ENCODE assay signal across 8 cellular contexts in genomic region chr9:113622600-113623400, GRCh38.
DNase-seq lines count a peak whose midpoint lies in the region; ATAC-seq and TF ChIP-seq lines count a peak whose summit lies in the region.

No MANE protein-coding gene starts in this region.

- H3K27ac ChIP-seq in gastroesophageal sphincter, result no peak overlapping the region

- TF ChIP-seq EP300 in gastroesophageal sphincter (IDR thresholded peaks at IDR 0.05), result no peak

- in situ Hi-C loops in Caki2 (cut with HindIII; ENCODE audit: low pct_unique_long_range_greater_than_20kb, low sequenced_read_pairs), result no loop called here

- DNase-seq in Caki2 (ENCODE audit: low read depth) (peak; percentile 96), WTC11 (ENCODE audit: low spot score) (peak; percentile 70), glomerular visceral epithelial cell (ENCODE audit: extremely low spot score) (peak; percentile 97), NCI-H446 treated with DMSO at 0.1 percent for 48 hours (lab: John Stamatoyannopoulos, UW) (no peak)
- DNase-seq in stimulated activated CD4-positive, alpha-beta T cell treated with anti-CD3 and anti-CD28 coated beads, Interleukin-4, amount 100 ng/mL, for 48 hours (ENCODE audit: low read depth in 2 of 2), result peak; percentile 66 to 74

- CTCF ChIA-PET in WTC11 (lab: Charles Lee), result interaction anchor here (1.0 to 3.5 kb wide), 7 partner anchors 14 to 213 kb away, joined by 3 to 29 read pairs (median 14); partner anchors contain the start of genes C9orf43 and POLE3

- H3K4me3 ChIP-seq in gastroesophageal sphincter, result no peak overlapping the region

- no peak for TF ChIP-seq POLR2A in gastroesophageal sphincter (IDR thresholded peaks at IDR 0.05)

- H3K36me3 ChIP-seq in gastroesophageal sphincter, result no peaks in the 10 kb centered on the region

- H3K4me1 ChIP-seq in gastroesophageal sphincter, result peaks cover 4 to 47% (median 18%) of the 10 kb centered on the region in 3 donors

- POLR2A ChIA-PET in WTC11 (lab: Charles Lee), result interaction anchor here (0.6 to 1.5 kb wide), 7 partner anchors 11 to 32 kb away, joined by 3 to 7 read pairs (median 3); no protein-coding TSS in a partner anchor

- TF ChIP-seq CTCF in WTC11 (IDR thresholded peaks at IDR 0.05), result no peak
- no peak for TF ChIP-seq CTCF in gastroesophageal sphincter (IDR thresholded peaks at IDR 0.05)

- 49 to 83% methylated on average over 2 of the region's 8 CpGs for WGBS in gastroesophageal sphincter (ENCODE audit: low coverage in 1 of 2), 2 donors

- peak overlapping the region; percentile 93 for H3K27ac Mint-ChIP-seq in WTC11

- no peaks in the 10 kb centered on the region for H3K9me3 ChIP-seq in gastroesophageal sphincter

- peaks cover 54% of the 10 kb centered on the region for H3K4me1 Mint-ChIP-seq in WTC11

- H3K36me3 Mint-ChIP-seq in WTC11, result no peaks in the 10 kb centered on the region

- H3K9me3 Mint-ChIP-seq in WTC11, result no peaks in the 10 kb centered on the region

- H3K4me3 Mint-ChIP-seq in WTC11, result peak overlapping the region; percentile 20

- peaks cover 26% of the 10 kb centered on the region for H3K27me3 Mint-ChIP-seq in WTC11 (ENCODE audit: low read depth)

- H3K27me3 ChIP-seq in gastroesophageal sphincter, result no peaks in the 10 kb centered on the region

- ATAC-seq in GM19043 (IDR thresholded peaks at IDR 0.05; ENCODE audit: low read depth, unreplicated experiment) (peak; percentile 80), HG03139 (IDR thresholded peaks at IDR 0.05; ENCODE audit: unreplicated experiment) (peak; percentile 78), WTC11 (peak; percentile 89), gastroesophageal sphincter (no peak)

TF ChIP-seq in WTC11, 78 proteins besides CTCF, POLR2A, EP300 and RAD21 (continues in another document):
- TF ChIP-seq, protein P1, sequence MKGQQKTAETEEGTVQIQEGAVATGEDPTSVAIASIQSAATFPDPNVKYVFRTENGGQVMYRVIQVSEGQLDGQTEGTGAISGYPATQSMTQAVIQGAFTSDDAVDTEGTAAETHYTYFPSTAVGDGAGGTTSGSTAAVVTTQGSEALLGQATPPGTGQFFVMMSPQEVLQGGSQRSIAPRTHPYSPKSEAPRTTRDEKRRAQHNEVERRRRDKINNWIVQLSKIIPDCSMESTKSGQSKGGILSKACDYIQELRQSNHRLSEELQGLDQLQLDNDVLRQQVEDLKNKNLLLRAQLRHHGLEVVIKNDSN (CRISPR knock-in tag; IDR thresholded peaks at IDR 0.05), result peak; percentile 48; the same call in 1 of the 2 replicates
- TF ChIP-seq, protein P2, sequence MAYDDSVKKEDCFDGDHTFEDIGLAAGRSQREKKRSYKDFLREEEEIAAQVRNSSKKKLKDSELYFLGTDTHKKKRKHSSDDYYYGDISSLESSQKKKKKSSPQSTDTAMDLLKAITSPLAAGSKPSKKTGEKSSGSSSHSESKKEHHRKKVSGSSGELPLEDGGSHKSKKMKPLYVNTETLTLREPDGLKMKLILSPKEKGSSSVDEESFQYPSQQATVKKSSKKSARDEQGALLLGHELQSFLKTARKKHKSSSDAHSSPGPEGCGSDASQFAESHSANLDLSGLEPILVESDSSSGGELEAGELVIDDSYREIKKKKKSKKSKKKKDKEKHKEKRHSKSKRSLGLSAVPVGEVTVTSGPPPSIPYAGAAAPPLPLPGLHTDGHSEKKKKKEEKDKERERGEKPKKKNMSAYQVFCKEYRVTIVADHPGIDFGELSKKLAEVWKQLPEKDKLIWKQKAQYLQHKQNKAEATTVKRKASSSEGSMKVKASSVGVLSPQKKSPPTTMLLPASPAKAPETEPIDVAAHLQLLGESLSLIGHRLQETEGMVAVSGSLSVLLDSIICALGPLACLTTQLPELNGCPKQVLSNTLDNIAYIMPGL (CRISPR knock-in tag; IDR thresholded peaks at IDR 0.05), result no peak
- no peak for TF ChIP-seq KAT7 (CRISPR knock-in tag; IDR thresholded peaks at IDR 0.05; ENCODE audit: borderline replicate concordance)
- TF ChIP-seq, protein P3, sequence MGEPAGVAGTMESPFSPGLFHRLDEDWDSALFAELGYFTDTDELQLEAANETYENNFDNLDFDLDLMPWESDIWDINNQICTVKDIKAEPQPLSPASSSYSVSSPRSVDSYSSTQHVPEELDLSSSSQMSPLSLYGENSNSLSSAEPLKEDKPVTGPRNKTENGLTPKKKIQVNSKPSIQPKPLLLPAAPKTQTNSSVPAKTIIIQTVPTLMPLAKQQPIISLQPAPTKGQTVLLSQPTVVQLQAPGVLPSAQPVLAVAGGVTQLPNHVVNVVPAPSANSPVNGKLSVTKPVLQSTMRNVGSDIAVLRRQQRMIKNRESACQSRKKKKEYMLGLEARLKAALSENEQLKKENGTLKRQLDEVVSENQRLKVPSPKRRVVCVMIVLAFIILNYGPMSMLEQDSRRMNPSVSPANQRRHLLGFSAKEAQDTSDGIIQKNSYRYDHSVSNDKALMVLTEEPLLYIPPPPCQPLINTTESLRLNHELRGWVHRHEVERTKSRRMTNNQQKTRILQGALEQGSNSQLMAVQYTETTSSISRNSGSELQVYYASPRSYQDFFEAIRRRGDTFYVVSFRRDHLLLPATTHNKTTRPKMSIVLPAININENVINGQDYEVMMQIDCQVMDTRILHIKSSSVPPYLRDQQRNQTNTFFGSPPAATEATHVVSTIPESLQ (CRISPR knock-in tag; IDR thresholded peaks at IDR 0.05), result no peak
- no peak for TF ChIP-seq STAT6 (CRISPR knock-in tag; conservative IDR thresholded peaks at IDR 0.05; ENCODE audit: low read depth)
- TF ChIP-seq NFYB (CRISPR knock-in tag; conservative IDR thresholded peaks at IDR 0.05; ENCODE audit: low read depth), result 0 out of 2 replicates have a peak, but pooled peaks have one; percentile 20
- TF ChIP-seq ATF3 (CRISPR knock-in tag; conservative IDR thresholded peaks at IDR 0.05), result no peak
- TF ChIP-seq GABPB1 (CRISPR knock-in tag; IDR thresholded peaks at IDR 0.05), result no peak
- TF ChIP-seq NR2C2 (CRISPR knock-in tag; IDR thresholded peaks at IDR 0.05), result no peak
- TF ChIP-seq JUN (CRISPR knock-in tag; IDR thresholded peaks at IDR 0.05), result no peak; the same call in 1 of the 2 replicates
- TF ChIP-seq PRRX2 (CRISPR knock-in tag; IDR thresholded peaks at IDR 0.05), result no peak
- TF ChIP-seq, protein P4, sequence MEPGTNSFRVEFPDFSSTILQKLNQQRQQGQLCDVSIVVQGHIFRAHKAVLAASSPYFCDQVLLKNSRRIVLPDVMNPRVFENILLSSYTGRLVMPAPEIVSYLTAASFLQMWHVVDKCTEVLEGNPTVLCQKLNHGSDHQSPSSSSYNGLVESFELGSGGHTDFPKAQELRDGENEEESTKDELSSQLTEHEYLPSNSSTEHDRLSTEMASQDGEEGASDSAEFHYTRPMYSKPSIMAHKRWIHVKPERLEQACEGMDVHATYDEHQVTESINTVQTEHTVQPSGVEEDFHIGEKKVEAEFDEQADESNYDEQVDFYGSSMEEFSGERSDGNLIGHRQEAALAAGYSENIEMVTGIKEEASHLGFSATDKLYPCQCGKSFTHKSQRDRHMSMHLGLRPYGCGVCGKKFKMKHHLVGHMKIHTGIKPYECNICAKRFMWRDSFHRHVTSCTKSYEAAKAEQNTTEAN (CRISPR knock-in tag; IDR thresholded peaks at IDR 0.05), result no peak
- TF ChIP-seq SMAD4 (CRISPR knock-in tag; IDR thresholded peaks at IDR 0.05), result no peak
- TF ChIP-seq SOX15 (CRISPR knock-in tag; IDR thresholded peaks at IDR 0.05), result no peak
